Comparison of ENCODE assay signal across 18 cellular contexts in the genomic region with DNA sequence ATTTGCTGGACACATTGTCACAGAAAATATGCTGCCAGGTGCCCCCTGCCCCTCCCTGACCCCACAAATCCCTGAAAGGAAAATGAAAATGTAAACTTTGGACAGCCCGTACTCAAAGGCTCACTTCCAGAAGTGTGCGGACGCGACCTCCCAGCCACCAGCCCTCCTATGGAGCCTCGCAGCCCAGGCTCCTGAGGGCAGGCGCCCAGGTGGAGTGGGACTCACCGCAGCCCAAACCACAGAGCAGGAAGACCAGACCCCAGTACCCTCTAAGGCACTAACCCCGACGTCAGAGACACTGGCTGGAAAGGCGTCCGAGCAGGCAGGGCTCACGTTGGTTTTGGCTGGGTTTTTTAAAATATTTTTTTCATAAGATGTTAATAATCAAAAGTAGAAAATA. TPM values are rescaled to one million over a fixed set of nuclear protein-coding genes. Genes with fewer than 3 reads are reported as not detected.
DNase-seq lines count a peak whose midpoint lies in the region; ATAC-seq and TF ChIP-seq lines count a peak whose summit lies in the region.
"Had no signal": no experiment of that assay in that cellular context is flagged by ENCODE, and none has a peak within 500 bp of the region (broad histone marks: within the 10 kb centered on the region; RNA-seq: fewer than 3 reads in every experiment).

No MANE protein-coding gene starts in this region.

- H3K9me3 ChIP-seq in prostate gland, result no peaks in the 10 kb centered on the region
- H3K9me3 ChIP-seq: BLaER1 had no signal

- H3K27me3 ChIP-seq in prostate gland (replicated peaks; ENCODE audit: insufficient read depth), result no peaks in the 10 kb centered on the region
- H3K27me3 ChIP-seq: BLaER1 had no signal

- peaks cover 2% of the 10 kb centered on the region for H3K36me3 Mint-ChIP-seq in activated CD8-positive, alpha-beta memory T cell treated with anti-CD3 and anti-CD28 coated beads, Interleukin-2, amount 10 ng/mL, durations not matched to agents 7 days and 5 days
- peaks cover 8% of the 10 kb centered on the region for H3K36me3 Mint-ChIP-seq in T-helper 2 cell treated with Interferon-gamma antibody and Interleukin-4, amounts not matched to agents 5 μg/mL and 100 μg/mL, for 36 hours (ENCODE audit: low read depth)
- H3K36me3 Mint-ChIP-seq: CD8-positive, alpha-beta T cell had no signal

- H3K36me3 ChIP-seq in prostate gland, result no peaks in the 10 kb centered on the region

- CTCF ChIA-PET in activated CD8-positive, alpha-beta memory T cell treated with anti-CD3 and anti-CD28 coated beads, Interleukin-2, amount 10 ng/mL, durations not matched to agents 7 days and 5 days (lab: Charles Lee), result interaction anchor here (1.1 to 3.4 kb wide), 2 partner anchors 9 to 75 kb away, joined by 3 to 21 read pairs; no protein-coding TSS in a partner anchor

- H3K4me1 ChIP-seq in prostate gland (replicated peaks), result peaks cover 10% of the 10 kb centered on the region

- TF ChIP-seq CTCF in GM13976 (IDR thresholded peaks at IDR 0.05; ENCODE audit: borderline replicate concordance, control extremely low read depth, extremely low read depth, insufficient read depth, missing control alignments), result no peak
- no peak for TF ChIP-seq CTCF in VCaP (conservative IDR thresholded peaks at IDR 0.05)
- no peak for TF ChIP-seq CTCF in omental fat pad (IDR thresholded peaks at IDR 0.05)
- TF ChIP-seq CTCF in prostate gland (IDR thresholded peaks at IDR 0.05), result no peak

- H3K27ac ChIP-seq in VCaP (peak overlapping the region; percentile 57; the same call in 1 of the 2 replicates), prostate gland (peak overlapping the region in 1 of 2 donors; percentile 89)
- H3K27ac ChIP-seq: BLaER1, PC-9 had no signal

- H3K27me3 Mint-ChIP-seq in activated CD8-positive, alpha-beta memory T cell treated with anti-CD3 and anti-CD28 coated beads, Interleukin-2, amount 10 ng/mL, durations not matched to agents 7 days and 5 days, result no peaks in the 10 kb centered on the region
- H3K27me3 Mint-ChIP-seq in T-helper 2 cell treated with Interferon-gamma antibody and Interleukin-4, amounts not matched to agents 5 μg/mL and 100 μg/mL, for 36 hours (ENCODE audit: low read depth), result no peaks in the 10 kb centered on the region

- no peak for ATAC-seq in activated CD8-positive, alpha-beta memory T cell treated with anti-CD3 and anti-CD28 coated beads, Interleukin-2, amount 10 ng/mL, durations not matched to agents 7 days and 5 days
- ATAC-seq in omental fat pad (ENCODE audit: low FRiP score), result no peak
- ATAC-seq: CD8-positive, alpha-beta T cell had no signal

- in situ Hi-C loops in GM13976 (cut with MboI; ENCODE audit: low sequenced_read_pairs, unreplicated experiment), result no loop called here

- no peaks in the 10 kb centered on the region for H3K9me3 Mint-ChIP-seq in activated CD8-positive, alpha-beta memory T cell treated with anti-CD3 and anti-CD28 coated beads, Interleukin-2, amount 10 ng/mL, durations not matched to agents 7 days and 5 days (ENCODE audit: low read depth)
- no peaks in the 10 kb centered on the region for H3K9me3 Mint-ChIP-seq in T-helper 2 cell treated with Interferon-gamma antibody and Interleukin-4, amounts not matched to agents 5 μg/mL and 100 μg/mL, for 36 hours
- H3K9me3 Mint-ChIP-seq: CD8-positive, alpha-beta T cell; IgD-negative memory B cell had no signal

- no peak overlapping the region for H3K4me3 Mint-ChIP-seq in activated CD8-positive, alpha-beta memory T cell treated with anti-CD3 and anti-CD28 coated beads, Interleukin-2, amount 10 ng/mL, durations not matched to agents 7 days and 5 days
- no peak overlapping the region for H3K4me3 Mint-ChIP-seq in T-helper 2 cell treated with Interferon-gamma antibody and Interleukin-4, amounts not matched to agents 5 μg/mL and 100 μg/mL, for 36 hours
- H3K4me3 Mint-ChIP-seq: CD8-positive, alpha-beta T cell; IgD-negative memory B cell had no signal

- no peaks in the 10 kb centered on the region for H3K4me1 Mint-ChIP-seq in activated CD8-positive, alpha-beta memory T cell treated with anti-CD3 and anti-CD28 coated beads, Interleukin-2, amount 10 ng/mL, durations not matched to agents 7 days and 5 days
- no peaks in the 10 kb centered on the region for H3K4me1 Mint-ChIP-seq in T-helper 2 cell treated with Interferon-gamma antibody and Interleukin-4, amounts not matched to agents 5 μg/mL and 100 μg/mL, for 36 hours (ENCODE audit: low read depth)
- H3K4me1 Mint-ChIP-seq: IgD-negative memory B cell had no signal

- WGBS in prostate gland, result 92% methylated on average over 12 of the region's 12 CpGs

- no peak overlapping the region for H3K4me3 ChIP-seq in prostate gland
- H3K4me3 ChIP-seq: BLaER1, PC-9 had no signal

- peak; percentile 37 for DNase-seq in activated CD8-positive, alpha-beta memory T cell treated with anti-CD3 and anti-CD28 coated beads, Interleukin-2, amount 10 ng/mL, durations not matched to agents 7 days and 5 days
- no peak for DNase-seq in activated CD8-positive, alpha-beta memory T cell treated with anti-CD3 and anti-CD28 coated beads, Interleukin-2, amount 50 U/mL, for 4 hours
- DNase-seq in GM13976 (ENCODE audit: low spot score) (peak; percentile 12), omental fat pad (ENCODE audit: low spot score) (peak; percentile 12), prostate gland (ENCODE audit: low spot score) (no peak), HK-2 (ENCODE audit: unreplicated experiment) (no peak)
- DNase-seq in T-helper 2 cell treated with Interferon-gamma antibody and Interleukin-4, amounts not matched to agents 5 μg/mL and 100 μg/mL, for 36 hours (ENCODE audit: low spot score), result no peak
- DNase-seq: Calu3, Karpas-422, NCI-H1436, NCI-H1930, NCI-H345, NCI-H524 treated with DMSO at 0.1 percent for 48 hours, PC-9 had no signal

- intact Hi-C loops in prostate gland (cut with DNase I), result no loop called here

- no peak overlapping the region for H3K27ac Mint-ChIP-seq in activated CD8-positive, alpha-beta memory T cell treated with anti-CD3 and anti-CD28 coated beads, Interleukin-2, amount 10 ng/mL, durations not matched to agents 7 days and 5 days
- H3K27ac Mint-ChIP-seq in T-helper 2 cell treated with Interferon-gamma antibody and Interleukin-4, amounts not matched to agents 5 μg/mL and 100 μg/mL, for 36 hours, result no peak overlapping the region
- H3K27ac Mint-ChIP-seq: CD8-positive, alpha-beta T cell; IgD-negative memory B cell had no signal

- no peak for TF ChIP-seq POLR2A in prostate gland (IDR thresholded peaks at IDR 0.05)

RNA-seq across cellular contexts. Expression of a gene that starts 57.3 kb away (rescaled TPM):
- 10 to 100 TPM; 38.0 to 39.7 TPM for total RNA-seq in activated CD8-positive, alpha-beta memory T cell treated with anti-CD3 and anti-CD28 coated beads, Interleukin-2, amount 10 ng/mL, durations not matched to agents 7 days and 5 days
- total RNA-seq in omental fat pad (10 to 100 TPM; 22.0 to 45.8 (median 37.9) TPM), prostate gland (10 to 100 TPM in 1 of 2 donors, 1 to 10 TPM in 1; 10.0 to 15.9 TPM)

Comparison
In these comparisons a context has a peak if more than half of its experiments do, and no peak if none do; other contexts are left out.
1. DNase-seq: peak in activated CD8-positive, alpha-beta memory T cell treated with anti-CD3 and anti-CD28 coated beads, Interleukin-2, amount 10 ng/mL, durations not matched to agents 7 days and 5 days (single experiment), GM13976 (single experiment) and omental fat pad (single experiment); none in activated CD8-positive, alpha-beta memory T cell treated with anti-CD3 and anti-CD28 coated beads, Interleukin-2, amount 50 U/mL, for 4 hours (single experiment), T-helper 2 cell treated with Interferon-gamma antibody and Interleukin-4, amounts not matched to agents 5 μg/mL and 100 μg/mL, for 36 hours (single experiment), prostate gland (single experiment) and HK-2 (single experiment).